30 cellular contexts compared by ENCODE assay signal in the genomic region with DNA sequence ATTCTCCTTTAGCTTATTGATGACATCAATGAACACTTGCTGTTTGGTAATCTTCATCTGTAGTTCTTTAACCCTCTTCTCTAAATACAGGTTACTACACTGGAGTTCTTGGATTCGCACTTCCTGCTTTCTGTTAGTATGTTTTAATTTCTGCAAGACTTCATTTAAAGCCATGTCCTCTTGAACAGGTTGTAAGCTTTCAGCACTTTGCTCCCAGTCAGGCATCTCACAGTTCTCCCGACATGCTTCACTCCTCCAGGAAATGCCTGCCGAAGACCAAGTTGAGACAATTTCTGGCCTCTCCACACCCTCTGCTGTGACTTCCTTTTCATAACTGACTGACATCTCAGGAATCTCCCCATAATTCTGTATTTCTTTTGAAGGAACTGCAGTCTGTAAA. TPM values are rescaled to one million over a fixed set of nuclear protein-coding genes. Genes with fewer than 3 reads are reported as not detected.
A peak's percentile ranks its signal among the peaks of the same experiment; 100 is the strongest.
DNase-seq lines count a peak whose midpoint lies in the region; ATAC-seq, FAIRE-seq and TF ChIP-seq lines count a peak whose summit lies in the region.
"Had no signal": no experiment of that assay in that cellular context is flagged by ENCODE, and none has a peak within 500 bp of the region (broad histone marks: within the 10 kb centered on the region; RNA-seq: fewer than 3 reads in every experiment).

No MANE protein-coding gene starts in this region.

- no peaks in the 10 kb centered on the region for H3K9me3 ChIP-seq in GM12878 (replicated peaks; ENCODE audit: control insufficient read depth, insufficient read depth, low read length)
- H3K9me3 ChIP-seq in ascending aorta: no peaks in the 10 kb centered on the region
- H3K9me3 ChIP-seq: A549, gastrocnemius medialis, MG63 had no signal

- POLR2A ChIA-PET in GM12878 (lab: Charles Lee): no interaction called here

- CTCF ChIA-PET in GM12878 (lab: Yijun Ruan, JAX): no interaction called here

- no peak overlapping the region for H3K27ac ChIP-seq in GM12878 (ENCODE audit: control insufficient read depth, insufficient read depth)
- H3K27ac ChIP-seq in ascending aorta: no peak overlapping the region
- H3K27ac ChIP-seq: A549, gastrocnemius medialis had no signal

- H3K79me2 ChIP-seq in GM12878 (ENCODE audit: control insufficient read depth, insufficient read depth, low read length): no peaks in the 10 kb centered on the region

- H3K9ac ChIP-seq in GM12878 (ENCODE audit: control insufficient read depth, insufficient read depth, low read length): no peak overlapping the region

- H3K27ac Mint-ChIP-seq in stimulated activated naive CD8-positive, alpha-beta T cell treated with anti-CD3 and anti-CD28 coated beads, Interleukin-15, amount 100 ng/mL, for 72 hours: peak overlapping the region; percentile 13 to 20
- H3K27ac Mint-ChIP-seq: H9 had no signal

- in situ Hi-C loops in GM12878 (cut with MboI): no loop called here

- no peaks in the 10 kb centered on the region for H3K27me3 ChIP-seq in GM12878 (replicated peaks in 1 of 2; ENCODE audit: control insufficient read depth in 2 of 2, insufficient read depth in 2 of 2, low read length in 1 of 2)
- no peaks in the 10 kb centered on the region for H3K27me3 ChIP-seq in ascending aorta
- H3K27me3 ChIP-seq: gastrocnemius medialis, MG63 had no signal

- ATAC-seq in stimulated activated naive CD8-positive, alpha-beta T cell treated with anti-CD3 and anti-CD28 coated beads, Interleukin-15, amount 100 ng/mL, for 72 hours: no peak
- no peak for ATAC-seq in stimulated activated naive CD8-positive, alpha-beta T cell treated with anti-CD3 and anti-CD28 coated beads, Interleukin-15, Interleukin-2, amounts not matched to agents 100 U/mL and 50 U/mL, for 24 hours
- ATAC-seq in GM12878 (no peak), GM19351 (IDR thresholded peaks at IDR 0.05; ENCODE audit: unreplicated experiment) (no peak), GM18907 (IDR thresholded peaks at IDR 0.05; ENCODE audit: unreplicated experiment) (no peak)
- ATAC-seq: A549, gastrocnemius medialis, Right ventricle myocardium inferior had no signal

- FAIRE-seq in GM12878 (lab: Jason Lieb, UNC): no peak
- FAIRE-seq: A549 had no signal

- intact Hi-C loops in GM12878 (cut with micrococcal nuclease; ENCODE audit: unreplicated experiment): no loop called here
- intact Hi-C loops in ascending aorta (cut with DNase I): no loop called here

- no peak for TF ChIP-seq EP300 in GM12878 (IDR thresholded peaks at IDR 0.05; ENCODE audit: borderline replicate concordance in 1 of 2, control insufficient read depth in 1 of 2, low read depth in 2 of 2, low read length in 2 of 2)

- SMC1A ChIA-PET in GM12878 (lab: Charles Lee; ENCODE audit: uncharacterized antibody, unreplicated experiment): interaction anchor here (0.8 to 1.8 kb wide), 2 partner anchors 10 to 96 kb away, joined by 3 to 6 read pairs; no protein-coding TSS in a partner anchor

- peak overlapping the region; percentile 28 for H2AFZ ChIP-seq in GM12878 (ENCODE audit: control insufficient read depth, low read depth, low read length)

- H3K4me1 Mint-ChIP-seq in stimulated activated naive CD8-positive, alpha-beta T cell treated with anti-CD3 and anti-CD28 coated beads, Interleukin-15, amount 100 ng/mL, for 72 hours: peaks cover 7% of the 10 kb centered on the region

- WGBS in GM12878 (ENCODE audit: insufficient coverage, insufficient replicate concordance, low lambda C conversion rate, missing lambda C conversion rate): 32% methylated on average over 3 of the region's 3 CpGs

- TF ChIP-seq RAD21 in GM12878 (IDR thresholded peaks at IDR 0.05; ENCODE audit: insufficient read depth, low read depth, low read length): no peak

- H3K4me3 ChIP-seq in GM12878 (no peak overlapping the region), ascending aorta (no peak overlapping the region)
- H3K4me3 ChIP-seq: A549, gastrocnemius medialis, MG63 had no signal

- RAD21 ChIA-PET in GM12878 (lab: Charles Lee; ENCODE audit: unreplicated experiment): interaction anchor here (0.6 kb wide), 1 partner anchor 18 kb away, joined by 4 read pairs; no protein-coding TSS in a partner anchor

- H3K4me2 ChIP-seq in GM12878 (ENCODE audit: control insufficient read depth, insufficient read depth): no peak overlapping the region
- H3K4me2 ChIP-seq: A549 had no signal

- no TSS peak for BruUV-seq in GM12878 (replicated peaks; lab: Mats Ljungman, UMichigan)

- no peaks in the 10 kb centered on the region for H3K36me3 ChIP-seq in GM12878 (ENCODE audit: control insufficient read depth in 2 of 2, insufficient read depth in 2 of 2, low read length in 1 of 2)
- H3K36me3 ChIP-seq in ascending aorta: no peaks in the 10 kb centered on the region
- H3K36me3 ChIP-seq: gastrocnemius medialis, MG63 had no signal

- H3K4me1 ChIP-seq in GM12878 (ENCODE audit: control insufficient read depth, insufficient read depth, low read length) (no peaks in the 10 kb centered on the region), ascending aorta (no peaks in the 10 kb centered on the region)
- H3K4me1 ChIP-seq: A549, gastrocnemius medialis had no signal

- TF ChIP-seq CTCF in GM12878 (IDR thresholded peaks at IDR 0.05 in 2 of 3, conservative IDR thresholded peaks at IDR 0.05 in 1 of 3; ENCODE audit: control insufficient read depth in 2 of 3, extremely low read depth in 1 of 3, insufficient read depth in 1 of 3, low read depth in 3 of 3, low read length in 3 of 3): no peak
- no peak for TF ChIP-seq CTCF in ascending aorta (IDR thresholded peaks at IDR 0.05)

- no peak for DNase-seq in stimulated activated naive CD8-positive, alpha-beta T cell treated with anti-CD3 and anti-CD28 coated beads, Interleukin-15, amount 100 ng/mL, for 72 hours
- no peak for DNase-seq in stimulated activated naive CD8-positive, alpha-beta T cell treated with anti-CD3 and anti-CD28 coated beads, Interleukin-15, Interleukin-2, amounts not matched to agents 100 U/mL and 50 U/mL, for 24 hours
- DNase-seq in GM12878 (ENCODE audit: low read depth, low spot score) (no peak), iris pigment epithelial cell (ENCODE audit: low read depth) (peak; percentile 12), ascending aorta (ENCODE audit: low spot score in 2 of 2) (no peak), NCI-H128 (lab: John Stamatoyannopoulos, UW; ENCODE audit: unreplicated experiment) (no peak)
- DNase-seq: activated CD4-positive, alpha-beta T cell treated with anti-CD3 and anti-CD28 coated beads for 4 hours; activated naive CD4-positive, alpha-beta T cell treated with anti-CD3 and anti-CD28 coated beads, Interleukin-2, amount 50 U/mL, for 16 hours; activated T-cell treated with anti-CD3 and anti-CD28 coated beads, Interleukin-2, amount 50 U/mL, for 48 hours; Calu3; caudate nucleus; effector CD4-positive, alpha-beta T cell; EL; erythroblast; gastrocnemius medialis; H9; kidney glomerular epithelial cell; MG63; NCI-H1694 treated with DMSO at 0.1 percent for 48 hours; NCI-H69; occipital lobe; retina; stimulated activated CD4-positive, alpha-beta T cell treated with anti-CD3 and anti-CD28 coated beads, Interleukin-4, amount 100 ng/mL, for 4 hours; trophoblast cell had no signal

- no peaks in the 10 kb centered on the region for H3K9me3 Mint-ChIP-seq in stimulated activated naive CD8-positive, alpha-beta T cell treated with anti-CD3 and anti-CD28 coated beads, Interleukin-15, amount 100 ng/mL, for 72 hours
- H3K9me3 Mint-ChIP-seq: H9 had no signal

- H4K20me1 ChIP-seq in GM12878 (ENCODE audit: control insufficient read depth, insufficient read depth): no peaks in the 10 kb centered on the region

- H3K27me3 Mint-ChIP-seq in stimulated activated naive CD8-positive, alpha-beta T cell treated with anti-CD3 and anti-CD28 coated beads, Interleukin-15, amount 100 ng/mL, for 72 hours: peaks cover 25% of the 10 kb centered on the region

- TF ChIP-seq POLR2A in GM12878 (IDR thresholded peaks at IDR 0.05; ENCODE audit: low read depth, low read length): no peak

- no peak overlapping the region for H3K4me3 Mint-ChIP-seq in stimulated activated naive CD8-positive, alpha-beta T cell treated with anti-CD3 and anti-CD28 coated beads, Interleukin-15, amount 100 ng/mL, for 72 hours
- H3K4me3 Mint-ChIP-seq: H9 had no signal

RNA-seq across cellular contexts. Expression of a gene that starts 15.8 kb away (rescaled TPM):
- 0.27 and 0.37 TPM in 2 replicates for total RNA-seq in GM12878 (2013; cell fraction: nucleolus; rRNA removed)
- total RNA-seq in GM12878 (2014; rRNA removed) (0.11 TPM in 2 replicates), GM12878 (2014; rRNA removed; fragmentation: Illumina TruSeq; extraction: Trizol) (0.09 TPM in 2 replicates), GM12878 (2021) (0.08 and 0.21 TPM in 2 replicates), ascending aorta (not detected)
- polyA plus RNA-seq in GM12878 (2011; ENCODE audit: low read depth): not detected
- polyA plus RNA-seq in GM12878 (2011; rRNA removed) (not detected in 2 replicates), GM12878 (2014; fragmentation: Illumina TruSeq; extraction: Trizol) (not detected in 2 replicates), GM12878 (2014; fragmentation: Nextera tagmentation; extraction: Ambion mirVana) (under 1 TPM in 1 of 2 experiments, not detected in 1; 0.05 TPM), GM12878 (2014; rRNA removed) (0.03 and 0.06 TPM in 2 replicates), GM12878 (2016; fragmentation: Nextera tagmentation; extraction: Ambion mirVana) (under 1 TPM; 0.08 to 0.42 TPM)
- polyA plus RNA-seq in GM12878 (2011; cell fraction: cytosol; rRNA removed): 0.03 TPM in 1 of 2 replicates, not detected in the other
- 0.04 and 0.10 TPM in 2 replicates for polyA plus RNA-seq in GM12878 (2011; cell fraction: nucleus; rRNA removed)
- 0.14 TPM in 1 of 2 replicates, not detected in the other for polyA plus RNA-seq in GM12878 (2012)
- polyA minus RNA-seq in GM12878 (2011; rRNA and poly(A)+ RNA removed): 0.26 and 0.29 TPM in 2 replicates
- polyA minus RNA-seq in GM12878 (2011; cell fraction: cytosol; rRNA and poly(A)+ RNA removed): 0.40 TPM in 1 of 2 replicates, not detected in the other
- polyA minus RNA-seq in GM12878 (2011; cell fraction: nucleus; rRNA and poly(A)+ RNA removed): 2.3 and 2.5 TPM in 2 replicates
- total RNA-seq: Calu3, gastrocnemius medialis, myocyte had no signal
- polyA plus RNA-seq: BJ had no signal

RNA-seq across cellular contexts. Expression of a gene that starts 15.9 kb away (rescaled TPM):
- 64.2 and 67.2 TPM in 2 replicates for total RNA-seq in GM12878 (2013; cell fraction: nucleolus; rRNA removed)
- total RNA-seq in GM12878 (2014; rRNA removed) (36.2 and 44.6 TPM in 2 replicates), GM12878 (2014; rRNA removed; fragmentation: Illumina TruSeq; extraction: Trizol) (29.8 and 32.0 TPM in 2 replicates), GM12878 (2021) (29.9 and 30.6 TPM in 2 replicates), ascending aorta (4.9 TPM)
- polyA plus RNA-seq in GM12878 (2011; ENCODE audit: low read depth): 14.5 TPM
- polyA plus RNA-seq in GM12878 (2011; rRNA removed) (12.2 and 16.1 TPM in 2 replicates), GM12878 (2014; fragmentation: Illumina TruSeq; extraction: Trizol) (35.4 and 43.0 TPM in 2 replicates), GM12878 (2014; fragmentation: Nextera tagmentation; extraction: Ambion mirVana) (10 to 100 TPM; 31.0 to 40.2 TPM), GM12878 (2014; rRNA removed) (27.5 and 29.2 TPM in 2 replicates), GM12878 (2016; fragmentation: Nextera tagmentation; extraction: Ambion mirVana) (10 to 100 TPM; 35.8 to 40.3 TPM)
- polyA plus RNA-seq in GM12878 (2011; cell fraction: cytosol; rRNA removed): 26.5 and 28.2 TPM in 2 replicates
- 33.6 and 40.0 TPM in 2 replicates for polyA plus RNA-seq in GM12878 (2011; cell fraction: nucleus; rRNA removed)
- 18.0 and 23.1 TPM in 2 replicates for polyA plus RNA-seq in GM12878 (2012)
- polyA minus RNA-seq in GM12878 (2011; rRNA and poly(A)+ RNA removed): 17.6 and 27.1 TPM in 2 replicates
- 6.4 and 10.2 TPM in 2 replicates for polyA minus RNA-seq in GM12878 (2011; cell fraction: cytosol; rRNA and poly(A)+ RNA removed)
- polyA minus RNA-seq in GM12878 (2011; cell fraction: nucleus; rRNA and poly(A)+ RNA removed): 26.1 and 33.0 TPM in 2 replicates
